ENCODE assay signal across 8 cellular contexts in genomic region chr10:72316386-72316700, GRCh38. TPM values are rescaled to one million over a fixed set of nuclear protein-coding genes. Genes with fewer than 3 reads are reported as not detected.
DNase-seq lines count a peak whose midpoint lies in the region; ATAC-seq and TF ChIP-seq lines count a peak whose summit lies in the region.

No MANE protein-coding gene starts in this region.

- no peak for DNase-seq in heart right ventricle
- no peak for DNase-seq in Right ventricle myocardium inferior (ENCODE audit: missing footprints)
- DNase-seq in body of pancreas: no peak
- DNase-seq in uterus: no peak
- no peak for DNase-seq in NCI-H1417 treated with DMSO at 0.1 percent for 48 hours (lab: John Stamatoyannopoulos, UW)
- no peak for DNase-seq in mucosa of descending colon

- no peaks in the 10 kb centered on the region for H3K9me3 ChIP-seq in heart right ventricle
- H3K9me3 ChIP-seq in body of pancreas: no peaks in the 10 kb centered on the region
- H3K9me3 ChIP-seq in muscle layer of colon (ENCODE audit: low read length): no peaks in the 10 kb centered on the region
- no peaks in the 10 kb centered on the region for H3K9me3 ChIP-seq in uterus
- H3K9me3 ChIP-seq in mucosa of descending colon: no peaks in the 10 kb centered on the region

- no peak overlapping the region for H3K9ac ChIP-seq in muscle layer of colon (ENCODE audit: low read length)

- intact Hi-C loops in heart right ventricle (cut with DNase I) (loop anchor here in 5 of 10 donors (5.0 kb wide), 3 partner anchors 39 to 59 kb away; partner anchors contain the start of gene DDIT4 (in 2 of the 5)), Right ventricle myocardium inferior (cut with DNase I) (loop anchor here (5.0 kb wide), 1 partner anchor 39 kb away; no protein-coding TSS in a partner anchor), body of pancreas (cut with DNase I) (no loop called here), uterus (cut with DNase I; ENCODE audit: low total_unique reads) (no loop called here), mucosa of descending colon (cut with DNase I, micrococcal nuclease) (no loop called here)

- no peak for TF ChIP-seq POLR2A in body of pancreas (IDR thresholded peaks at IDR 0.05)
- no peak for TF ChIP-seq POLR2A in uterus (IDR thresholded peaks at IDR 0.05)

- TF ChIP-seq CTCF in heart right ventricle (IDR thresholded peaks at IDR 0.05) (no peak), body of pancreas (IDR thresholded peaks at IDR 0.05) (no peak), uterus (IDR thresholded peaks at IDR 0.05) (no peak), mucosa of descending colon (IDR thresholded peaks at IDR 0.05) (no peak)

- 39 to 61% methylated on average over 3 of the region's 3 CpGs for WGBS in heart right ventricle, 2 donors
- 48 to 49% methylated on average over 3 of the region's 3 CpGs for WGBS in body of pancreas, 2 donors

- H3K27me3 ChIP-seq in heart right ventricle (no peaks in the 10 kb centered on the region), body of pancreas (no peaks in the 10 kb centered on the region), muscle layer of colon (ENCODE audit: control insufficient read depth in 1 of 2, insufficient read depth in 2 of 2, low read length in 2 of 2) (no peaks in the 10 kb centered on the region), uterus (no peaks in the 10 kb centered on the region)

- H3K27ac ChIP-seq in heart right ventricle (peak overlapping the region; percentile 54 to 99 (median 83)), body of pancreas (peak overlapping the region; percentile 78 to 94 (median 86)), muscle layer of colon (ENCODE audit: low read depth, low read length) (peak overlapping the region; percentile 14), uterus (peak overlapping the region; percentile 12 to 69)

- H3K36me3 ChIP-seq in heart right ventricle (no peaks in the 10 kb centered on the region), body of pancreas (replicated peaks in 1 of 2; ENCODE audit: insufficient read depth in 1 of 2, low read depth in 2 of 2) (no peaks in the 10 kb centered on the region), muscle layer of colon (ENCODE audit: insufficient read depth, low read length) (no peaks in the 10 kb centered on the region), uterus (no peaks in the 10 kb centered on the region), mucosa of descending colon (ENCODE audit: low read depth) (no peaks in the 10 kb centered on the region)

- no peak overlapping the region for H3K4me3 ChIP-seq in heart right ventricle
- H3K4me3 ChIP-seq in body of pancreas: no peak overlapping the region
- no peak overlapping the region for H3K4me3 ChIP-seq in muscle layer of colon (ENCODE audit: low read depth in 1 of 2, low read length in 2 of 2)
- no peak overlapping the region for H3K4me3 ChIP-seq in uterus
- H3K4me3 ChIP-seq in mucosa of descending colon: no peak overlapping the region

- ATAC-seq in heart right ventricle (no peak), Right ventricle myocardium inferior (no peak), body of pancreas (no peak), HG02970 (IDR thresholded peaks at IDR 0.05; ENCODE audit: low FRiP score, unreplicated experiment) (no peak), mucosa of descending colon (no peak)

- H3K4me1 ChIP-seq in heart right ventricle (peaks cover 42 to 72% (median 67%) of the 10 kb centered on the region in 9 donors), body of pancreas (peaks cover 64% of the 10 kb centered on the region), muscle layer of colon (ENCODE audit: insufficient read depth, low read length) (peaks cover 41% of the 10 kb centered on the region), uterus (peaks cover 0 to 8% of the 10 kb centered on the region in 2 donors), mucosa of descending colon (ENCODE audit: low read depth) (peaks cover 48% of the 10 kb centered on the region)

RNA-seq across cellular contexts. Expression of gene DNAJB12, which starts 38.4 kb away (rescaled TPM):
- total RNA-seq in heart right ventricle: 10 to 100 TPM; 24.4 to 32.8 (median 28.9) TPM
- polyA plus RNA-seq in heart right ventricle: 10 to 100 TPM; 22.6 to 27.5 TPM
- total RNA-seq in Right ventricle myocardium inferior: 25.6 TPM
- 10 to 100 TPM; 19.2 to 24.1 TPM for total RNA-seq in body of pancreas
- total RNA-seq in uterus: 10 to 100 TPM; 18.4 to 34.8 (median 22.7) TPM
- 10 to 100 TPM; 37.0 to 38.9 (median 37.7) TPM for total RNA-seq in mucosa of descending colon

RNA-seq across cellular contexts. Expression of gene DDIT4, which starts 42.6 kb away (rescaled TPM):
- total RNA-seq in heart right ventricle (100 to 1,000 TPM in 1 of 10 donors, 10 to 100 TPM in 9; 13.6 to 102 (median 30.2) TPM), Right ventricle myocardium inferior (71.4 TPM), body of pancreas (100 to 1,000 TPM; 238 to 269 TPM), uterus (100 to 1,000 TPM; 118 to 210 (median 145) TPM), mucosa of descending colon (100 to 1,000 TPM in 1 of 3 donors, 10 to 100 TPM in 2; 32.9 to 142 (median 49.6) TPM)
- polyA plus RNA-seq in heart right ventricle: 100 to 1,000 TPM in 1 of 2 donors, 10 to 100 TPM in 1; 64.7 to 135 TPM

Comparison
In these comparisons a context has a peak if more than half of its experiments do, and no peak if none do; other contexts are left out.
1. H3K27ac ChIP-seq: peak in every context shown above with its lines; median percentile 86 in body of pancreas; 83 in heart right ventricle; 40 in uterus; 14 in muscle layer of colon.